1 cellular context compared by ENCODE assay signal in genomic region chr16:28822520-28823290, GRCh38.
TF ChIP-seq lines count a peak whose summit lies in the region.

ATXN2L (plus strand) TSS chr16:28822999; CDS start chr16:28823260, 261 bp downstream.

TF ChIP-seq in HepG2, 621 proteins besides CTCF, POLR2A, EP300 and RAD21 (continued from another document and continues in another):
- TF ChIP-seq SNAPC4 (CRISPR knock-in tag; IDR thresholded peaks at IDR 0.05) (peak; percentile 89; the same call in 1 of the 2 replicates), DR1 (CRISPR knock-in tag; IDR thresholded peaks at IDR 0.05) (peak; percentile 88; the same call in 1 of the 2 replicates), KLF16 (CRISPR knock-in tag; IDR thresholded peaks at IDR 0.05) (peak in 1 of 2 experiments; percentile 99; a peak in 2 of 4 replicates), ZNF274 (CRISPR knock-in tag; IDR thresholded peaks at IDR 0.05) (peak; percentile 83), RFX5 (IDR thresholded peaks at IDR 0.05; ENCODE audit: low read depth, low read length) (no peak), PITX1 (CRISPR knock-in tag; IDR thresholded peaks at IDR 0.05) (peak; percentile 87), NPAS2 (CRISPR knock-in tag; IDR thresholded peaks at IDR 0.05; ENCODE audit: borderline replicate concordance) (no peak), ETV6 (CRISPR knock-in tag; conservative IDR thresholded peaks at IDR 0.05) (peak; percentile 81; the same call in 1 of the 2 replicates), HMGXB4 (CRISPR knock-in tag; IDR thresholded peaks at IDR 0.05; ENCODE audit: borderline replicate concordance in 1 of 2, low read depth in 1 of 2) (peak; percentile 97 to 98), NFE2L1 (CRISPR knock-in tag; IDR thresholded peaks at IDR 0.05; ENCODE audit: borderline replicate concordance) (no peak), ZNF350 (CRISPR knock-in tag; IDR thresholded peaks at IDR 0.05; ENCODE audit: borderline replicate concordance, low read depth) (peak; percentile 96), RXRB (CRISPR knock-in tag; IDR thresholded peaks at IDR 0.05; ENCODE audit: borderline replicate concordance) (peak; percentile 89), ARID5B (CRISPR knock-in tag; IDR thresholded peaks at IDR 0.05) (peak; percentile 89), TAF15 (IDR thresholded peaks at IDR 0.05; ENCODE audit: low read depth, low read length, poor library complexity, severe bottlenecking) (no peak), PPARG (CRISPR knock-in tag; conservative IDR thresholded peaks at IDR 0.05) (peak; percentile 73; the same call in 1 of the 2 replicates), NFE2L2 (IDR thresholded peaks at IDR 0.05; ENCODE audit: low read length) (no peak), ZNF552 (CRISPR knock-in tag; IDR thresholded peaks at IDR 0.05; ENCODE audit: borderline replicate concordance) (no peak; the same call in 1 of the 2 replicates), MBD4 (IDR thresholded peaks at IDR 0.05; ENCODE audit: borderline replicate concordance, low read length) (no peak), SCMH1 (CRISPR knock-in tag; IDR thresholded peaks at IDR 0.05; ENCODE audit: borderline replicate concordance) (no peak), GATAD1 (CRISPR knock-in tag; IDR thresholded peaks at IDR 0.05) (peak; percentile 96), ZBTB37 (CRISPR knock-in tag; IDR thresholded peaks at IDR 0.05) (no peak), ZNF230 (CRISPR knock-in tag; IDR thresholded peaks at IDR 0.05) (peak; percentile 92; the same call in 1 of the 2 replicates), ZNF382 (CRISPR knock-in tag; IDR thresholded peaks at IDR 0.05; ENCODE audit: borderline replicate concordance) (no peak), ZSCAN5A (CRISPR knock-in tag; IDR thresholded peaks at IDR 0.05; ENCODE audit: borderline replicate concordance) (0 out of 2 replicates have a peak, but pooled peaks have one; percentile 65), HOMEZ (CRISPR knock-in tag; IDR thresholded peaks at IDR 0.05; ENCODE audit: low read depth) (peak; percentile 29), ZSCAN12 (CRISPR knock-in tag; IDR thresholded peaks at IDR 0.05) (peak; percentile 96; the same call in 1 of the 2 replicates), HHEX (CRISPR knock-in tag; IDR thresholded peaks at IDR 0.05) (peak; percentile 44; the same call in 1 of the 2 replicates), HNRNPLL (IDR thresholded peaks at IDR 0.05; ENCODE audit: low read depth, low read length, poor library complexity, severe bottlenecking) (peak; percentile 84), TP53 (CRISPR knock-in tag; conservative IDR thresholded peaks at IDR 0.05) (no peak; the same call in 1 of the 2 replicates), CCAR2 (optimal IDR thresholded peaks at IDR 0.05; ENCODE audit: low read depth, low read length) (no peak), HOXA7 (CRISPR knock-in tag; IDR thresholded peaks at IDR 0.05) (no peak), SRF (IDR thresholded peaks at IDR 0.05; ENCODE audit: low read depth, low read length) (no peak), TBP (CRISPR knock-in tag; IDR thresholded peaks at IDR 0.05) (no peak), FOXP1 (IDR thresholded peaks at IDR 0.05) (no peak), FOXP1 (CRISPR knock-in tag; IDR thresholded peaks at IDR 0.05) (peak; percentile 69), PRDM15 (CRISPR knock-in tag; IDR thresholded peaks at IDR 0.05) (peak; percentile 62; the same call in 1 of the 2 replicates)
